8 cellular contexts compared by ENCODE assay signal in genomic region chr11:111540114-111540920, GRCh38. TPM values are rescaled to one million over a fixed set of nuclear protein-coding genes. Genes with fewer than 3 reads are reported as not detected.
A peak's percentile ranks its signal among the peaks of the same experiment; 100 is the strongest.
DNase-seq lines count a peak whose midpoint lies in the region; ATAC-seq and TF ChIP-seq lines count a peak whose summit lies in the region.

LAYN (plus strand) TSS chr11:111540720; CDS start chr11:111540844, 124 bp downstream.

- WGBS in liver = 11% methylated on average over 70 of the region's 70 CpGs

- BruUV-seq in MCF 10A (replicated peaks; lab: Mats Ljungman, UMichigan) = no TSS peak

- ATAC-seq in HG03469 (IDR thresholded peaks at IDR 0.05; ENCODE audit: unreplicated experiment) = no peak
- ATAC-seq in HG03159 (IDR thresholded peaks at IDR 0.05; ENCODE audit: unreplicated experiment) = no peak

- peak within 1 kb of the TSS; percentile 51 to 91 (median 67) for H3K4me3 ChIP-seq in breast epithelium
- no peak within 1 kb of the TSS for H3K4me3 ChIP-seq in WERI-Rb-1 (ENCODE audit: low read depth, low read length)
- H3K4me3 ChIP-seq in liver (ENCODE audit: low read depth in 1 of 3, low read length in 3 of 3) = peak within 1 kb of the TSS in 2 of 3 donors; percentile 25 to 51

- H3K27ac ChIP-seq in breast epithelium (peak within 1 kb of the TSS; percentile 77 to 90), WERI-Rb-1 (peak within 1 kb of the TSS; percentile 53), liver (ENCODE audit: low read depth in 1 of 2, low read length in 2 of 2) (no peak within 1 kb of the TSS)

- CTCF ChIA-PET in MCF 10A (lab: Yijun Ruan, JAX) = interaction anchor here (0.8 kb wide), 1 partner anchor 93 kb away, joined by 7 read pairs; no protein-coding TSS in a partner anchor

- H3K9me3 Mint-ChIP-seq in MCF 10A (ENCODE audit: unreplicated experiment) = peaks cover 6% of the 10 kb centered on the region

- no peak within 1 kb of the TSS for H3K9ac ChIP-seq in liver (ENCODE audit: low read depth in 1 of 2, low read length in 2 of 2)

- POLR2A ChIA-PET in MCF 10A (lab: Yijun Ruan, JAX) = interaction anchor here (1.2 kb wide), 1 partner anchor 14 kb away, joined by 4 read pairs; no protein-coding TSS in a partner anchor

- H3K36me3 ChIP-seq in breast epithelium (no peaks in the 10 kb centered on the region), WERI-Rb-1 (no peaks in the 10 kb centered on the region), liver (ENCODE audit: control insufficient read depth in 4 of 4, insufficient read depth in 3 of 4, low read depth in 1 of 4, low read length in 3 of 4) (no peaks in the 10 kb centered on the region)

- no peak for TF ChIP-seq RAD21 in liver (IDR thresholded peaks at IDR 0.05)

- no peaks in the 10 kb centered on the region for H3K27me3 Mint-ChIP-seq in MCF 10A (ENCODE audit: insufficient read depth, unreplicated experiment)

- no peak for TF ChIP-seq POLR2A in breast epithelium (IDR thresholded peaks at IDR 0.05)

- DNase-seq in breast epithelium (ENCODE audit: low spot score in 2 of 2) (peak; percentile 55 to 63), MCF 10A (ENCODE audit: unreplicated experiment) (no peak), WERI-Rb-1 (no peak), ecto neural progenitor cell (ENCODE audit: low spot score) (peak; percentile 77)
- peak; percentile 66 for DNase-seq in stimulated activated CD8-positive, alpha-beta memory T cell treated with anti-CD3 and anti-CD28 coated beads, Interleukin-4, amount 100 ng/mL, for 48 hours

- TF ChIP-seq CTCF in breast epithelium (IDR thresholded peaks at IDR 0.05) = no peak
- TF ChIP-seq CTCF in MCF 10A (IDR thresholded peaks at IDR 0.05; ENCODE audit: unreplicated experiment) = no peak
- no peak for TF ChIP-seq CTCF in WERI-Rb-1 (IDR thresholded peaks at IDR 0.05; ENCODE audit: low read depth, low read length)
- TF ChIP-seq CTCF in liver (IDR thresholded peaks at IDR 0.05; ENCODE audit: low read depth, low read length, missing input control) = no peak

- intact Hi-C loops in breast epithelium (cut with DNase I; ENCODE audit: low total_unique reads) = no loop called here
- intact Hi-C loops in MCF 10A (cut with micrococcal nuclease) = no loop called here

- H3K4me1 ChIP-seq in breast epithelium = no peaks in the 10 kb centered on the region
- peaks cover 0 to 22% (median 11%) of the 10 kb centered on the region in 4 donors for H3K4me1 ChIP-seq in liver (ENCODE audit: control insufficient read depth in 4 of 4, insufficient read depth in 4 of 4, low read length in 3 of 4)

- H3K4me1 Mint-ChIP-seq in MCF 10A (ENCODE audit: insufficient read depth, unreplicated experiment) = peaks cover 6% of the 10 kb centered on the region

- no peak within 1 kb of the TSS for H3K4me3 Mint-ChIP-seq in MCF 10A (ENCODE audit: unreplicated experiment)

- no peaks in the 10 kb centered on the region for H3K36me3 Mint-ChIP-seq in MCF 10A (ENCODE audit: insufficient read depth, unreplicated experiment)

- H3K27ac Mint-ChIP-seq in MCF 10A (ENCODE audit: low read depth, unreplicated experiment) = no peak within 1 kb of the TSS

- H3K27me3 ChIP-seq in breast epithelium (peaks cover 0 to 3% of the 10 kb centered on the region in 2 donors), WERI-Rb-1 (ENCODE audit: insufficient read depth, low read depth, severe bottlenecking) (no peaks in the 10 kb centered on the region), liver (ENCODE audit: control insufficient read depth in 4 of 4, insufficient read depth in 4 of 4, low read length in 3 of 4) (peaks cover 0 to 4% (median 1%) of the 10 kb centered on the region in 4 donors)

- H3K9me3 ChIP-seq in breast epithelium (no peaks in the 10 kb centered on the region), WERI-Rb-1 (ENCODE audit: severe bottlenecking) (no peaks in the 10 kb centered on the region), liver (ENCODE audit: control insufficient read depth in 4 of 4, low read length in 3 of 4) (no peaks in the 10 kb centered on the region)

TF ChIP-seq in liver, 16 proteins besides CTCF, POLR2A, EP300 and RAD21:
- no peak for TF ChIP-seq HNF4G (IDR thresholded peaks at IDR 0.05)
- no peak for TF ChIP-seq MAX (IDR thresholded peaks at IDR 0.05)
- no peak for TF ChIP-seq REST (IDR thresholded peaks at IDR 0.05)
- no peak for TF ChIP-seq SP1 (IDR thresholded peaks at IDR 0.05)
- no peak for TF ChIP-seq JUND (IDR thresholded peaks at IDR 0.05)
- no peak for TF ChIP-seq NR2F2 (IDR thresholded peaks at IDR 0.05)
- TF ChIP-seq GABPA (IDR thresholded peaks at IDR 0.05 in 1 of 2, conservative IDR thresholded peaks at IDR 0.05 in 1 of 2) = no peak

RNA-seq across cellular contexts. Expression of gene LAYN, which starts in this region (rescaled TPM):
- total RNA-seq in breast epithelium = 10 to 100 TPM in 2 of 3 donors, 1 to 10 TPM in 1; 2.1 to 21.3 (median 19.9) TPM
- not detected in 2 replicates for total RNA-seq in MCF 10A (2022)
- total RNA-seq in liver = under 1 TPM; 0.92 to 0.98 TPM
- under 1 TPM; 0.43 to 0.85 TPM for polyA plus RNA-seq in liver

Comparison
In these comparisons a context has a peak if more than half of its experiments do, and no peak if none do; other contexts are left out.
1. DNase-seq: peak in breast epithelium (2 of 2), ecto neural progenitor cell (single experiment) and stimulated activated CD8-positive, alpha-beta memory T cell treated with anti-CD3 and anti-CD28 coated beads, Interleukin-4, amount 100 ng/mL, for 48 hours (single experiment); none in MCF 10A (single experiment) and WERI-Rb-1 (single experiment).
2. H3K27ac ChIP-seq: peak in breast epithelium (2 of 2) and WERI-Rb-1 (single experiment); none in liver (0 of 2).